In genomic region chr7:6170571-6171531, GRCh38 we compare ENCODE assay signal across 19 cellular contexts.
DNase-seq lines count a peak whose midpoint lies in the region; ATAC-seq and TF ChIP-seq lines count a peak whose summit lies in the region.
"Had no signal": no experiment of that assay in that cellular context is flagged by ENCODE, and none has a peak within 500 bp of the region (broad histone marks: within the 10 kb centered on the region; RNA-seq: fewer than 3 reads in every experiment).

No MANE protein-coding gene starts in this region.

- H3K27ac ChIP-seq in BLaER1 (peak overlapping the region; percentile 74), SJCRH30 (no peak overlapping the region)
- H3K27ac ChIP-seq: esophagus muscularis mucosa, sigmoid colon, SJSA1 had no signal

- CTCF ChIA-PET in WTC11 (lab: Charles Lee), result interaction anchor here (1.0 to 2.7 kb wide), 2 partner anchors 11 to 176 kb away, joined by 3 to 17 read pairs; no protein-coding TSS in a partner anchor

- DNase-seq in BE2C, result peak; percentile 21
- no peak for DNase-seq in WTC11 (ENCODE audit: low spot score)
- DNase-seq in left lobe of liver (ENCODE audit: low spot score), result no peak
- no peak for DNase-seq in SJCRH30
- no peak for DNase-seq in T-helper 1 cell
- DNase-seq: activated CD4-positive, CD25-positive, alpha-beta regulatory T cell treated with anti-CD3 and anti-CD28 coated beads, Interleukin-2, amount 50 U/mL, for 72 hours; activated CD8-positive, alpha-beta memory T cell treated with anti-CD3 and anti-CD28 coated beads, Interleukin-2, amount 50 U/mL, for 4 hours; AML-193; GF-D8; Kasumi-1; left ventricle myocardium superior; NCI-H748 treated with DMSO at 0.1 percent for 48 hours; PC-3; sigmoid colon had no signal

- no peaks in the 10 kb centered on the region for H3K27me3 ChIP-seq in BE2C
- no peaks in the 10 kb centered on the region for H3K27me3 ChIP-seq in BLaER1
- H3K27me3 ChIP-seq in SJCRH30, result no peaks in the 10 kb centered on the region
- H3K27me3 ChIP-seq: esophagus muscularis mucosa, sigmoid colon, SJSA1 had no signal

- no peaks in the 10 kb centered on the region for H3K9me3 ChIP-seq in BE2C
- no peaks in the 10 kb centered on the region for H3K9me3 ChIP-seq in BLaER1
- no peaks in the 10 kb centered on the region for H3K9me3 ChIP-seq in SJCRH30 (replicated peaks)
- H3K9me3 ChIP-seq: esophagus muscularis mucosa, sigmoid colon, SJSA1 had no signal

- POLR2A ChIA-PET in WTC11 (lab: Charles Lee), result interaction anchor here (1.6 kb wide), 1 partner anchor 154 kb away, joined by 4 read pairs; no protein-coding TSS in a partner anchor

- H3K4me2 ChIP-seq in BLaER1, result peak overlapping the region; percentile 97

- no peak overlapping the region for H3K4me3 Mint-ChIP-seq in WTC11
- H3K4me3 Mint-ChIP-seq: activated naive CD8-positive, alpha-beta T cell had no signal

- H3K4me1 Mint-ChIP-seq in WTC11, result peaks cover 23% of the 10 kb centered on the region

- H3K36me3 Mint-ChIP-seq in WTC11, result 0 out of 2 replicates have a peak, but pooled peaks cover 3% of the 10 kb centered on the region

- peaks cover 12% of the 10 kb centered on the region for H4K20me1 ChIP-seq in BLaER1

- H3K4me1 ChIP-seq in BE2C, result peaks cover 58% of the 10 kb centered on the region
- peaks cover 92% of the 10 kb centered on the region for H3K4me1 ChIP-seq in BLaER1
- H3K4me1 ChIP-seq in SJCRH30, result no peaks in the 10 kb centered on the region

- H3K36me3 ChIP-seq in BE2C (peaks cover 16% of the 10 kb centered on the region), BLaER1 (peaks cover 22% of the 10 kb centered on the region), SJCRH30 (peaks cover 5% of the 10 kb centered on the region)

- TF ChIP-seq CTCF in BE2C (IDR thresholded peaks at IDR 0.05; ENCODE audit: low read depth, low read length) (no peak), WTC11 (IDR thresholded peaks at IDR 0.05) (no peak)

- no peaks in the 10 kb centered on the region for H3K9me3 Mint-ChIP-seq in WTC11

- H3K4me3 ChIP-seq in BE2C (ENCODE audit: low read depth, low read length) (peak overlapping the region; percentile 58), BLaER1 (no peak overlapping the region), SJCRH30 (no peak overlapping the region)
- H3K4me3 ChIP-seq: SJSA1 had no signal

- ATAC-seq in WTC11, result no peak
- ATAC-seq in left lobe of liver, result peak; percentile 21
- ATAC-seq in HG03565 (IDR thresholded peaks at IDR 0.05; ENCODE audit: unreplicated experiment), result no peak
- ATAC-seq: left ventricle myocardium superior, PC-3 had no signal

- peak overlapping the region; percentile 97 for H3K27ac Mint-ChIP-seq in WTC11
- H3K27ac Mint-ChIP-seq: activated naive CD8-positive, alpha-beta T cell had no signal

- H3K9ac ChIP-seq in BLaER1, result no peak overlapping the region

- H3K27me3 Mint-ChIP-seq in WTC11 (ENCODE audit: low read depth), result no peaks in the 10 kb centered on the region
- H3K27me3 Mint-ChIP-seq: activated naive CD8-positive, alpha-beta T cell had no signal

TF ChIP-seq in WTC11, 78 proteins besides CTCF, POLR2A, EP300 and RAD21:
- TF ChIP-seq ATF6 (CRISPR knock-in tag; IDR thresholded peaks at IDR 0.05), result no peak
- 0 out of 2 replicates have a peak, but pooled peaks have one; percentile 6 for TF ChIP-seq SP1 (CRISPR knock-in tag; conservative IDR thresholded peaks at IDR 0.05)
